8 cellular contexts compared by ENCODE assay signal in genomic region chr2:47072018-47072691, GRCh38.
DNase-seq lines count a peak whose midpoint lies in the region; ATAC-seq and FAIRE-seq lines count a peak whose summit lies in the region.

No MANE protein-coding gene starts in this region.

- H3K4me1 Mint-ChIP-seq in effector memory CD8-positive, alpha-beta T cell (ENCODE audit: low read depth in 2 of 2), result peaks cover 36 to 50% of the 10 kb centered on the region in 2 donors

- no peaks in the 10 kb centered on the region for H3K9me3 Mint-ChIP-seq in effector memory CD8-positive, alpha-beta T cell

- FAIRE-seq in urothelium cell line (lab: Jason Lieb, UNC), result peak; percentile 94

- H3K27me3 Mint-ChIP-seq in effector memory CD8-positive, alpha-beta T cell, result no peaks in the 10 kb centered on the region

- peak overlapping the region; percentile 93 to 94 for H3K27ac Mint-ChIP-seq in effector memory CD8-positive, alpha-beta T cell

- H3K36me3 ChIP-seq in muscle layer of colon (ENCODE audit: insufficient read depth, low read length), result peaks cover 9% of the 10 kb centered on the region

- H3K36me3 Mint-ChIP-seq in effector memory CD8-positive, alpha-beta T cell (ENCODE audit: insufficient read depth), result peaks cover 14% of the 10 kb centered on the region

- H3K4me3 ChIP-seq in muscle layer of colon (ENCODE audit: low read depth in 1 of 2, low read length in 2 of 2), result no peak overlapping the region

- H3K4me3 Mint-ChIP-seq in effector memory CD8-positive, alpha-beta T cell, result peak overlapping the region; percentile 71 to 75

- H3K27ac ChIP-seq in muscle layer of colon (ENCODE audit: low read depth, low read length), result peak overlapping the region; percentile 90

- H3K9ac ChIP-seq in muscle layer of colon (ENCODE audit: low read length), result peak overlapping the region; percentile 28

- H3K27me3 ChIP-seq in muscle layer of colon (ENCODE audit: control insufficient read depth in 1 of 2, insufficient read depth in 2 of 2, low read length in 2 of 2), result no peaks in the 10 kb centered on the region

- H3K9me3 ChIP-seq in muscle layer of colon (ENCODE audit: low read length), result no peaks in the 10 kb centered on the region

- H3K4me1 ChIP-seq in muscle layer of colon (ENCODE audit: insufficient read depth, low read length), result peaks cover 89% of the 10 kb centered on the region

- peak; percentile 20 for ATAC-seq in effector memory CD8-positive, alpha-beta T cell (replicated peaks)

- DNase-seq in GM04503 (ENCODE audit: low read depth) (peak; percentile 96), NOMO-1 treated with DMSO at 0.1 percent for 48 hours (lab: John Stamatoyannopoulos, UW; ENCODE audit: unreplicated experiment) (peak; percentile 67), urothelium cell line (ENCODE audit: low spot score) (no peak), COLO829 (ENCODE audit: low spot score) (no peak), SW 1271 (lab: John Stamatoyannopoulos, UW) (no peak), D341Med (ENCODE audit: low spot score) (no peak)
- DNase-seq in effector memory CD8-positive, alpha-beta T cell, result no peak

Comparison
In these comparisons a context has a peak if more than half of its experiments do, and no peak if none do; other contexts are left out.
1. DNase-seq: peak in GM04503 (single experiment) and NOMO-1 treated with DMSO at 0.1 percent for 48 hours (single experiment); none in effector memory CD8-positive, alpha-beta T cell (0 of 3), urothelium cell line (single experiment), COLO829 (single experiment), SW 1271 (0 of 2) and D341Med (single experiment).